2 cellular contexts compared by ENCODE assay signal in genomic region chr17:44989552-44990138, GRCh38.
TF ChIP-seq lines count a peak whose summit lies in the region.

No MANE protein-coding gene starts in this region.

TF ChIP-seq in GM12891, 5 proteins besides CTCF, POLR2A, EP300 and RAD21 (continued from another document):
- peak; percentile 29; the same call in 1 of the 2 replicates for TF ChIP-seq POU2F2 (IDR thresholded peaks at IDR 0.05; ENCODE audit: low read depth, low read length)
- TF ChIP-seq POLR2AphosphoS5 (IDR thresholded peaks at IDR 0.05; ENCODE audit: low read depth, low read length) = no peak
TF ChIP-seq in GM12891: peak in this region for 2.

TF ChIP-seq in H1, 55 proteins besides CTCF, POLR2A, EP300 and RAD21 (continued from another document):
- TF ChIP-seq TBP (IDR thresholded peaks at IDR 0.05; ENCODE audit: low read depth, low read length) (no peak), MAFK (IDR thresholded peaks at IDR 0.05; ENCODE audit: low read depth, low read length) (no peak), RXRA (IDR thresholded peaks at IDR 0.05; ENCODE audit: insufficient read depth, low read depth, low read length) (no peak), POU5F1 (IDR thresholded peaks at IDR 0.05; ENCODE audit: low read depth, low read length) (no peak), KDM4A (IDR thresholded peaks at IDR 0.05; ENCODE audit: low read depth, low read length, severe bottlenecking) (no peak), YY1 (IDR thresholded peaks at IDR 0.05; ENCODE audit: low read depth, low read length) (no peak), NANOG (IDR thresholded peaks at IDR 0.05; ENCODE audit: insufficient read depth, low read depth, low read length, poor library complexity, severe bottlenecking) (no peak)
